16 cellular contexts compared by ENCODE assay signal in the genomic region with DNA sequence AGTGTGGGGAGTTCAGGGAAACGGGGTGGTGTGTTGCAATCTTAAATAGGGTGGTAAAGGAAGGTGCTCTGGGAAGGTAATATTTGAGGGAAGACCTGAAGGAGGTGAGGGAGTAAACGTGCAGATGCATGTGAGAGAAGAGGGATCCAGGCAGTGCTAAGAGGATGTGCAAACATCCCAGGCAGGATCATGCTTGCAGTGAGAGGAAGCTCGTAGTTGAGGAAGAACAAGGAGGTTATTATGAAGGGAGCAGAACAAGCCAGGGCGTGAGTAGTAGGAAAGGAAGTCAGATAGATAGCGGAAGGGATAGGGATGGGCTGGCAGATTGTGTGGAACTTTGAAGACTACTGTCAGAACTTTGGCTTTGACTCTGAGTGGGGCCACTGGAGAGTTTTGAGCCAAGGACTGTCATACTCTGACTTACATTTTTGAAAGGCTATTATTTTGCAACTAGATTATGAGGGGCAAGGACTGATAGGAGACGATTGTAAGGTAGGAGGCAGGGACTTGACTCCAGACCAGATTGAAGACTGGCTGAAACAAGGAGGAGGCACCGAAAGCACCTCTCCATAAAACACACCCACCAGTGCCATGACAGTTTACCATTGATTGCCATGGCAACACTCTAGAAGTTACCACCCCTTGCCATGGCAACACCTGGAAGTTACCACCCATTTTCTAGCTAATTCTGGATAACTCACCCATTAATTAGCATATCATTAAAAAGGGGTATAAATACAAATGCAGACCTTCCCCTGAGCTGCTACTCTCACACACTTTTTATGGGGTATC.
DNase-seq lines count a peak whose midpoint lies in the region; ATAC-seq and TF ChIP-seq lines count a peak whose summit lies in the region.
"Had no signal": no experiment of that assay in that cellular context is flagged by ENCODE, and none has a peak within 500 bp of the region (broad histone marks: within the 10 kb centered on the region; RNA-seq: fewer than 3 reads in every experiment).

No MANE protein-coding gene starts in this region.

- H3K9me2 ChIP-seq in PC-3 (replicated peaks; ENCODE audit: low read length), result no peaks in the 10 kb centered on the region

- peak; percentile 61 for ATAC-seq in PC-3
- ATAC-seq in omental fat pad (ENCODE audit: low FRiP score), result peak; percentile 85
- ATAC-seq in HG03469 (IDR thresholded peaks at IDR 0.05; ENCODE audit: unreplicated experiment), result no peak

- H2AFZ ChIP-seq in PC-3 (ENCODE audit: low read length), result no peak overlapping the region
- H2AFZ ChIP-seq: GM23248 had no signal

- no peaks in the 10 kb centered on the region for H3K36me3 ChIP-seq in PC-3 (ENCODE audit: low read depth, low read length)
- H3K36me3 ChIP-seq: SJCRH30, vagina had no signal

- CTCF ChIA-PET in PC-3 (lab: Charles Lee), result no interaction called here

- no peaks in the 10 kb centered on the region for H3K27me3 ChIP-seq in PC-3 (ENCODE audit: low read length)
- H3K27me3 ChIP-seq: SJCRH30, vagina had no signal

- no peak overlapping the region for H3K4me2 ChIP-seq in PC-3 (ENCODE audit: low read length)

- H3K4me1 ChIP-seq in PC-3 (ENCODE audit: insufficient read depth, low read length), result no peaks in the 10 kb centered on the region
- H3K4me1 ChIP-seq: SJCRH30 had no signal

- POLR2A ChIA-PET in PC-3 (lab: Charles Lee; ENCODE audit: unreplicated experiment), result no interaction called here

- H3K79me2 ChIP-seq in PC-3 (ENCODE audit: low read length), result no peaks in the 10 kb centered on the region

- no peak overlapping the region for H3K9ac ChIP-seq in PC-3 (ENCODE audit: low read length)
- H3K9ac ChIP-seq: GM23248 had no signal

- H3K9me3 ChIP-seq in PC-3 (ENCODE audit: low read length), result no peaks in the 10 kb centered on the region
- H3K9me3 ChIP-seq: SJCRH30, vagina had no signal

- peak; percentile 16 for DNase-seq in NCI-H2029 (lab: John Stamatoyannopoulos, UW)
- no peak for DNase-seq in NCI-H2029 treated with DMSO at 0.1 percent for 48 hours (lab: John Stamatoyannopoulos, UW)
- DNase-seq in PC-3, result no peak
- DNase-seq in fibroblast of pulmonary artery (ENCODE audit: low read depth), result peak; percentile 65
- DNase-seq in omental fat pad (ENCODE audit: low spot score), result no peak
- no peak for DNase-seq in effector CD8-positive, alpha-beta T cell (lab: John Stamatoyannopoulos, UW)
- no peak for DNase-seq in HT-29 (ENCODE audit: low spot score)
- DNase-seq: activated effector memory CD4-positive, alpha-beta T cell treated with anti-CD3 and anti-CD28 coated beads, Interleukin-2, amount 50 U/mL, for 16 hours; COR-L47; GM23248; NCI-H146; NCI-H82; SJCRH30; stimulated activated naive CD4-positive, alpha-beta T cell treated with Interleukin-2 at 50 U/mL for 16 hours had no signal

- TF ChIP-seq CTCF in PC-3 (conservative IDR thresholded peaks at IDR 0.05; ENCODE audit: low read depth, low read length) (no peak), fibroblast of pulmonary artery (IDR thresholded peaks at IDR 0.05; ENCODE audit: low read length, missing control alignments) (no peak), omental fat pad (IDR thresholded peaks at IDR 0.05) (no peak)

- no peaks in the 10 kb centered on the region for H4K20me1 ChIP-seq in PC-3 (ENCODE audit: low read length)

- intact Hi-C loops in PC-3 (cut with micrococcal nuclease), result no loop called here

- BruUV-seq in PC-3 (replicated peaks; lab: Mats Ljungman, UMichigan), result no TSS peak

- H3K4me3 ChIP-seq in PC-3 (ENCODE audit: low read length) (no peak overlapping the region), fibroblast of pulmonary artery (replicated peaks; ENCODE audit: low read depth, low read length) (no peak overlapping the region)
- H3K4me3 ChIP-seq: GM23248, SJCRH30, vagina had no signal

- H3K27ac ChIP-seq in PC-3 (ENCODE audit: low read length), result no peak overlapping the region
- H3K27ac ChIP-seq: GM23248, SJCRH30, vagina had no signal

- no peaks in the 10 kb centered on the region for H3F3A ChIP-seq in PC-3 (ENCODE audit: low read length, unreplicated experiment)

Comparison
In these comparisons a context has a peak if more than half of its experiments do, and no peak if none do; other contexts are left out.
1. DNase-seq: peak in NCI-H2029 (single experiment) and fibroblast of pulmonary artery (single experiment); none in NCI-H2029 treated with DMSO at 0.1 percent for 48 hours (single experiment), PC-3 (single experiment), omental fat pad (single experiment), effector CD8-positive, alpha-beta T cell (single experiment) and HT-29 (single experiment).